Comparison of ENCODE assay signal across 17 cellular contexts in the genomic region with DNA sequence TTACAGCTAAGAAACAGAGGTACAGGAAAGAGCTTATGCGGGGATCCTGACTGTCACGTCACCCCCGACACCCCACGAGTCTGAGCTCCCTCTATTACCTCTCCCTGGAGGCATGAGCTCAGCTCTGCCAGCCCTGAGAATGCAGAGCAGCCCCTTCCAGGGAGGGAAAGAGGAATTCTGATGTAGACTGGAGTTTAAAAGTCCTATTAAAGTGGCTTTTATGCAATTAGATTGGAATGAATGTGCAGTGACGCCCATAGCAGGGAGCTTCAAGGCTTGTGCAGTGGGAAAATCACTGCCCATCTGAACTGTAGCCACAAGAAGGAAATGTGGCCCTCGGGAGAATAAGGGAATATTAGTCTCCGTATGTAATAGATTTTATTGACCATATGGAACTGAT.
DNase-seq lines count a peak whose midpoint lies in the region; TF ChIP-seq lines count a peak whose summit lies in the region.
"Had no signal": no experiment of that assay in that cellular context is flagged by ENCODE, and none has a peak within 500 bp of the region (broad histone marks: within the 10 kb centered on the region; RNA-seq: fewer than 3 reads in every experiment).

No MANE protein-coding gene starts in this region.

- H3K9ac ChIP-seq in SK-N-MC (ENCODE audit: insufficient read length) = peak overlapping the region; percentile 55

- TF ChIP-seq CTCF in fibroblast of mammary gland (conservative IDR thresholded peaks at IDR 0.05; ENCODE audit: control insufficient read depth, insufficient read depth, low read depth, low read length) (no peak), nephron progenitor cell (IDR thresholded peaks at IDR 0.05) (no peak), suprapubic skin (IDR thresholded peaks at IDR 0.05) (no peak), brain microvascular endothelial cell (IDR thresholded peaks at IDR 0.05; ENCODE audit: low read depth, low read length, missing control alignments) (no peak)

- peaks cover 3% of the 10 kb centered on the region for H3K4me1 ChIP-seq in suprapubic skin

- no peak overlapping the region for H3K4me3 Mint-ChIP-seq in nephron progenitor cell
- H3K4me3 Mint-ChIP-seq in activated naive CD8-positive, alpha-beta T cell treated with anti-CD3 and anti-CD28 coated beads for 36 hours = no peak overlapping the region
- H3K4me3 Mint-ChIP-seq: activated CD8-positive, alpha-beta T cell treated with anti-CD3 and anti-CD28 coated beads, Interleukin-2, amount 10 ng/mL, durations not matched to agents 7 days and 5 days; naive B cell; T-helper 1 cell treated with Interleukin-12 subunit alpha and Interleukin-12 subunit beta and Interleukin-4 antibody, amounts not matched to agents 30 μg/mL and 1 μg/mL, for 36 hours had no signal

- peaks cover 3% of the 10 kb centered on the region for H3K27me3 Mint-ChIP-seq in nephron progenitor cell (ENCODE audit: low read depth, poor library complexity)
- no peaks in the 10 kb centered on the region for H3K27me3 Mint-ChIP-seq in activated naive CD8-positive, alpha-beta T cell treated with anti-CD3 and anti-CD28 coated beads for 36 hours

- H3K27ac ChIP-seq in SK-N-MC (peak overlapping the region; percentile 95), suprapubic skin (peak overlapping the region; percentile 45), brain microvascular endothelial cell (no peak overlapping the region)

- no peak for TF ChIP-seq POLR2A in suprapubic skin (IDR thresholded peaks at IDR 0.05)

- H3K27me3 ChIP-seq in suprapubic skin = no peaks in the 10 kb centered on the region
- H3K27me3 ChIP-seq in brain microvascular endothelial cell (replicated peaks) = no peaks in the 10 kb centered on the region
- H3K27me3 ChIP-seq: MG63 had no signal

- H3K4me1 Mint-ChIP-seq in nephron progenitor cell = peaks cover 35% of the 10 kb centered on the region
- H3K4me1 Mint-ChIP-seq in activated naive CD8-positive, alpha-beta T cell treated with anti-CD3 and anti-CD28 coated beads for 36 hours = no peaks in the 10 kb centered on the region

- peak overlapping the region; percentile 72 for H3K27ac Mint-ChIP-seq in nephron progenitor cell
- no peak overlapping the region for H3K27ac Mint-ChIP-seq in activated naive CD8-positive, alpha-beta T cell treated with anti-CD3 and anti-CD28 coated beads for 36 hours
- H3K27ac Mint-ChIP-seq: activated CD8-positive, alpha-beta T cell treated with anti-CD3 and anti-CD28 coated beads, Interleukin-2, amount 10 ng/mL, durations not matched to agents 7 days and 5 days; naive B cell; T-helper 1 cell treated with Interleukin-12 subunit alpha and Interleukin-12 subunit beta and Interleukin-4 antibody, amounts not matched to agents 30 μg/mL and 1 μg/mL, for 36 hours had no signal

- in situ Hi-C loops in brain microvascular endothelial cell (cut with HindIII; ENCODE audit: low pct_ligation_motif_present, low sequenced_read_pairs) = no loop called here

- H3K9me3 ChIP-seq in SK-N-MC (ENCODE audit: low read depth, low read length) (no peaks in the 10 kb centered on the region), suprapubic skin (no peaks in the 10 kb centered on the region)
- H3K9me3 ChIP-seq: MG63 had no signal

- H3K4me3 ChIP-seq in SK-N-MC (peak overlapping the region; percentile 60), fibroblast of mammary gland (ENCODE audit: control insufficient read depth, low read depth, low read length) (no peak overlapping the region), suprapubic skin (no peak overlapping the region), brain microvascular endothelial cell (ENCODE audit: low read depth, low read length) (no peak overlapping the region)
- H3K4me3 ChIP-seq: MG63 had no signal

- DNase-seq in SK-N-MC (ENCODE audit: low read depth, low spot score) (no peak), fibroblast of mammary gland (ENCODE audit: low read depth) (peak; percentile 10), nephron progenitor cell (no peak), suprapubic skin (ENCODE audit: low spot score in 2 of 2) (no peak), brain microvascular endothelial cell (no peak), SKM-1 treated with dmso at 0.1 percent for 144 hours (lab: John Stamatoyannopoulos, UW; ENCODE audit: unreplicated experiment) (no peak)
- no peak for DNase-seq in activated naive CD8-positive, alpha-beta T cell treated with anti-CD3 and anti-CD28 coated beads for 36 hours
- DNase-seq in activated CD8-positive, alpha-beta memory T cell treated with anti-CD3 and anti-CD28 coated beads for 24 hours = no peak
- DNase-seq: activated CD4-positive, CD25-positive, alpha-beta regulatory T cell; activated CD8-positive, alpha-beta T cell treated with anti-CD3 and anti-CD28 coated beads, Interleukin-2, amount 10 ng/mL, durations not matched to agents 7 days and 5 days; foreskin melanocyte; MG63; naive B cell; NCI-H1694; NCI-H345; stimulated activated naive CD8-positive, alpha-beta T cell treated with anti-CD3 and anti-CD28 coated beads, Interleukin-15, Interleukin-2, amounts not matched to agents 100 U/mL and 50 U/mL, for 24 hours had no signal

- H3K36me3 Mint-ChIP-seq in nephron progenitor cell (ENCODE audit: low read depth) = peaks cover 30% of the 10 kb centered on the region
- H3K36me3 Mint-ChIP-seq in activated naive CD8-positive, alpha-beta T cell treated with anti-CD3 and anti-CD28 coated beads for 36 hours = no peaks in the 10 kb centered on the region
- H3K36me3 Mint-ChIP-seq: naive B cell had no signal

- H3K36me3 ChIP-seq in SK-N-MC (ENCODE audit: insufficient read depth, low read length) = no peaks in the 10 kb centered on the region
- H3K36me3 ChIP-seq in suprapubic skin = no peaks in the 10 kb centered on the region
- no peaks in the 10 kb centered on the region for H3K36me3 ChIP-seq in brain microvascular endothelial cell (replicated peaks)
- H3K36me3 ChIP-seq: MG63 had no signal

- 55% methylated on average over 7 of the region's 7 CpGs for WGBS in suprapubic skin

- peaks cover 3% of the 10 kb centered on the region for H3K9me3 Mint-ChIP-seq in nephron progenitor cell
- no peaks in the 10 kb centered on the region for H3K9me3 Mint-ChIP-seq in activated naive CD8-positive, alpha-beta T cell treated with anti-CD3 and anti-CD28 coated beads for 36 hours
- H3K9me3 Mint-ChIP-seq: T-helper 1 cell treated with Interleukin-12 subunit alpha and Interleukin-12 subunit beta and Interleukin-4 antibody, amounts not matched to agents 30 μg/mL and 1 μg/mL, for 36 hours had no signal

- TF ChIP-seq EP300 in suprapubic skin (IDR thresholded peaks at IDR 0.05) = no peak
